16 cellular contexts compared by ENCODE assay signal in the genomic region with DNA sequence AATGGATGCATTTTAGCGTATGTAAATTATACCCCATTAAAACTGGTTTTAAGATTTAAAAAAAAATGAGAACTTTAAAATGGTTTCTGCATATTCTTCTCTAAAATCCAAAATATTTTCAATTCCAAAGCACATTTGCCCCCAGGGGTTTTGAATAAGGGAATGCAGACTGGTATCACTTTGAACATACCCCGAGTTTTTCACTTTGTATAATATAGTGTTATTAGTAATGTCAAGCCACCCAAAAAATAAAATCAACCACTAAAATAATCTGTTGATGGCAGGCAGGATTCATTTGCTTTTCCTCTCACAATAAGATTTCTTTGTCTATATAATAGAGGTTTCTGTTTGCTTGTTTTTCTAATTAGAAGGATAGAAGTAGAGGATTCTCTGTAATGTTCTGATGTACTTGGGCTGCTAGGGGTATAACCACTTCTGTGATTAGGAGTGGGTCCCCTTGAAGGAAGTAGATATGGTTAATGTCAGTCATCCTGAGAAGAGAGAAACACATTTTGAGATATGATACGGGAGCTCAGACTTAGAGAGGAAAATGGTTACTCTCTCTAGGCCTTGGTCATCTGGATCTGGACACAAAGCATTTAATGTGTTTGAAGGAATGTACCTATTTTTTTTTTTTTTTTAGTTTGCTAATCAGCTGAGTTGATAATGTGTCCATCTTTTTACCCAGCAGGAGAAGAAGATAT. TPM values are rescaled to one million over a fixed set of nuclear protein-coding genes. Genes with fewer than 3 reads are reported as not detected.
DNase-seq lines count a peak whose midpoint lies in the region; ATAC-seq and TF ChIP-seq lines count a peak whose summit lies in the region.
"Had no signal": no experiment of that assay in that cellular context is flagged by ENCODE, and none has a peak within 500 bp of the region (broad histone marks: within the 10 kb centered on the region; RNA-seq: fewer than 3 reads in every experiment).

No MANE protein-coding gene starts in this region.

- POLR2A ChIA-PET in activated CD8-positive, alpha-beta T cell treated with anti-CD3 and anti-CD28 coated beads, Interleukin-2, amount 10 ng/mL, durations not matched to agents 7 days and 5 days (lab: Charles Lee) = interaction anchor here (1.1 kb wide), 1 partner anchor 15 kb away, joined by 3 read pairs; the partner anchor contains the start of gene COPS4

- ATAC-seq in GM19395 (IDR thresholded peaks at IDR 0.05; ENCODE audit: unreplicated experiment) = peak; percentile 69
- ATAC-seq in HG03175 (IDR thresholded peaks at IDR 0.05; ENCODE audit: unreplicated experiment) = peak; percentile 61
- peak; percentile 57 for ATAC-seq in activated CD8-positive, alpha-beta T cell treated with anti-CD3 and anti-CD28 coated beads, Interleukin-2, amount 10 ng/mL, durations not matched to agents 7 days and 5 days

- H3K4me1 ChIP-seq in esophagus squamous epithelium = no peaks in the 10 kb centered on the region

- H3K9me3 Mint-ChIP-seq in activated CD8-positive, alpha-beta T cell treated with anti-CD3 and anti-CD28 coated beads, Interleukin-2, amount 10 ng/mL, durations not matched to agents 7 days and 5 days (ENCODE audit: insufficient read depth) = peaks cover 2% of the 10 kb centered on the region
- H3K9me3 Mint-ChIP-seq: activated CD4-positive, alpha-beta T cell treated with anti-CD3 and anti-CD28 coated beads, Interleukin-2, amount 10 ng/mL, durations not matched to agents 24 days and 14 days had no signal

- no peaks in the 10 kb centered on the region for H3K27me3 ChIP-seq in esophagus squamous epithelium

- no peaks in the 10 kb centered on the region for H3K27me3 Mint-ChIP-seq in activated CD8-positive, alpha-beta T cell treated with anti-CD3 and anti-CD28 coated beads, Interleukin-2, amount 10 ng/mL, durations not matched to agents 7 days and 5 days (ENCODE audit: low read depth)

- no peak for TF ChIP-seq POLR2A in esophagus squamous epithelium (IDR thresholded peaks at IDR 0.05)

- H3K4me1 Mint-ChIP-seq in activated CD8-positive, alpha-beta T cell treated with anti-CD3 and anti-CD28 coated beads, Interleukin-2, amount 10 ng/mL, durations not matched to agents 7 days and 5 days (ENCODE audit: low read depth) = peaks cover 11% of the 10 kb centered on the region

- 73 to 76% methylated on average over 3 of the region's 3 CpGs for WGBS in esophagus squamous epithelium, 2 donors

- peaks cover 2% of the 10 kb centered on the region for H3K36me3 Mint-ChIP-seq in activated CD8-positive, alpha-beta T cell treated with anti-CD3 and anti-CD28 coated beads, Interleukin-2, amount 10 ng/mL, durations not matched to agents 7 days and 5 days (ENCODE audit: low read depth)

- CTCF ChIA-PET in activated CD8-positive, alpha-beta T cell treated with anti-CD3 and anti-CD28 coated beads, Interleukin-2, amount 10 ng/mL, durations not matched to agents 7 days and 5 days (lab: Charles Lee) = no interaction called here

- no peak overlapping the region for H3K27ac ChIP-seq in esophagus squamous epithelium

- H3K4me3 ChIP-seq in esophagus squamous epithelium = no peak overlapping the region

- H3K36me3 ChIP-seq in esophagus squamous epithelium = no peaks in the 10 kb centered on the region

- H3K4me3 Mint-ChIP-seq in activated CD8-positive, alpha-beta T cell treated with anti-CD3 and anti-CD28 coated beads, Interleukin-2, amount 10 ng/mL, durations not matched to agents 7 days and 5 days = no peak overlapping the region
- H3K4me3 Mint-ChIP-seq: activated CD4-positive, alpha-beta T cell treated with anti-CD3 and anti-CD28 coated beads, Interleukin-2, amount 10 ng/mL, durations not matched to agents 24 days and 14 days; T-helper 1 cell treated with Interleukin-12 subunit alpha and Interleukin-12 subunit beta and Interleukin-4 antibody, amounts not matched to agents 30 μg/mL and 1 μg/mL, for 36 hours had no signal

- DNase-seq in GF-D8 (lab: John Stamatoyannopoulos, UW) (peak; percentile 21), NCI-H748 treated with DMSO at 0.1 percent for 48 hours (lab: John Stamatoyannopoulos, UW) (no peak), islet precursor cell (no peak), esophagus squamous epithelium (lab: John Stamatoyannopoulos, UW) (no peak), NCI-H2171 (lab: John Stamatoyannopoulos, UW) (no peak)
- no peak for DNase-seq in activated CD8-positive, alpha-beta T cell treated with anti-CD3 and anti-CD28 coated beads, Interleukin-2, amount 10 ng/mL, durations not matched to agents 7 days and 5 days
- DNase-seq: activated CD4-positive, alpha-beta T cell treated with anti-CD3 and anti-CD28 coated beads, Interleukin-2, amount 10 ng/mL, durations not matched to agents 24 days and 14 days; anterior cingulate cortex; mesendoderm; NCI-H2081; NCI-H82; nucleus accumbens; RPMI8226 had no signal

- peaks cover 0 to 9% (median 4%) of the 10 kb centered on the region in 3 donors for H3K9me3 ChIP-seq in esophagus squamous epithelium

- intact Hi-C loops in esophagus squamous epithelium (cut with DNase I) = no loop called here

- H3K27ac Mint-ChIP-seq in activated CD8-positive, alpha-beta T cell treated with anti-CD3 and anti-CD28 coated beads, Interleukin-2, amount 10 ng/mL, durations not matched to agents 7 days and 5 days = no peak overlapping the region
- H3K27ac Mint-ChIP-seq: activated CD4-positive, alpha-beta T cell treated with anti-CD3 and anti-CD28 coated beads, Interleukin-2, amount 10 ng/mL, durations not matched to agents 24 days and 14 days; T-helper 1 cell treated with Interleukin-12 subunit alpha and Interleukin-12 subunit beta and Interleukin-4 antibody, amounts not matched to agents 30 μg/mL and 1 μg/mL, for 36 hours had no signal

- TF ChIP-seq CTCF in esophagus squamous epithelium (IDR thresholded peaks at IDR 0.05) = no peak

RNA-seq across cellular contexts. Expression of gene LIN54, which starts 9.3 kb away (rescaled TPM):
- 10 to 100 TPM; 40.2 to 42.1 TPM for total RNA-seq in activated CD8-positive, alpha-beta T cell treated with anti-CD3 and anti-CD28 coated beads, Interleukin-2, amount 10 ng/mL, durations not matched to agents 7 days and 5 days
- 10 to 100 TPM; 14.7 to 23.0 (median 16.4) TPM for total RNA-seq in esophagus squamous epithelium

RNA-seq across cellular contexts. Expression of gene COPS4, which starts 15.0 kb away (rescaled TPM):
- total RNA-seq in activated CD8-positive, alpha-beta T cell treated with anti-CD3 and anti-CD28 coated beads, Interleukin-2, amount 10 ng/mL, durations not matched to agents 7 days and 5 days = 10 to 100 TPM; 33.7 to 34.6 TPM
- total RNA-seq in esophagus squamous epithelium = 10 to 100 TPM; 22.5 to 56.8 (median 39.9) TPM
